ENCODE assay signal across 8 cellular contexts in the genomic region with DNA sequence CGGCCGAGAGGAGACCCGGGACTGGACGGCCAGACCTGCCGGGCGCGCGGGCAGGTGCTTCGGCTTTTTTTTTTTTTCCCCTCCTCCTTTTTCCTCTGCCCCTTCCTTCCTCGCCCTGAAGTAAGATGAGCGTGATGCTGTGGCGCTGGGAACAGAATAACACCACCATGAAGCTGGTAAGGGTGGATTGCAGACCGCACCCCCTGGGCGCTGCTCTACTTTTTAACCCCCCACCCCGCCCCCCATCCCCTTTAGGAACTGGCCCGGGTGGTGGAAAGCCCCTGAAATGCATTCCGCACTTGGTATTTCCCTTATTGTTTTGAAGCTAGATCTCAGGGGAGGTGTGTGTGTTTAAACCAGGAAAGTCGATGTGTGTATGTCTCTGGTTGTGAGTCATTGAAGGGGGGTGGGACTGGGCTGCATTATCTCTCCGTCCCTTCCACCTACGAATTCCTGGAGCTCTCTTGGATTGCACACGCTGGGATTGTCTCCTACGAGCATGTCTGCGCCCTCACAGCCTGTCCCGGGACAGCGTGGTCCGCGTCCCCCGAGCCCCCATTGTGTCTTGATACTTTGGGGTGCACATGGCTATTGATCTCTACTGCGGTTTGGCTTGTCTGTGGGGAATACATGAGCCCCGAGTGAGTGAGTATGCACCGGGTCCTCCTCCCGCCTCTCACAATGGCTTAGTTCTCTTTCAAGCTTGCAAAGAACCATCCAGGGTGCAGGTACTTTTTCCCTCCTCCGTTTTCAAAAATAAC.
A peak's percentile ranks its signal among the peaks of the same experiment; 100 is the strongest.
DNase-seq lines count a peak whose midpoint lies in the region; ATAC-seq and TF ChIP-seq lines count a peak whose summit lies in the region.

No MANE protein-coding gene starts in this region.

- no peak for TF ChIP-seq CTCF in mesothelial cell of epicardium (IDR thresholded peaks at IDR 0.05; ENCODE audit: unreplicated experiment)

- peaks cover 6% of the 10 kb centered on the region for H3K36me3 Mint-ChIP-seq in mesothelial cell of epicardium

- in situ Hi-C loops in KBM-7 (cut with MboI; ENCODE audit: low pct_unique_long_range_greater_than_20kb, low sequenced_read_pairs) = no loop called here

- H3K27ac Mint-ChIP-seq in mesothelial cell of epicardium = peak overlapping the region; percentile 90

- H3K4me1 Mint-ChIP-seq in mesothelial cell of epicardium = peaks cover 27% of the 10 kb centered on the region

- peaks cover 7% of the 10 kb centered on the region for H3K9me3 Mint-ChIP-seq in mesothelial cell of epicardium

- peak; percentile 83 for ATAC-seq in GM21619 (IDR thresholded peaks at IDR 0.05; ENCODE audit: unreplicated experiment)

- peak overlapping the region; percentile 84 for H3K4me3 Mint-ChIP-seq in mesothelial cell of epicardium

- H3K27me3 Mint-ChIP-seq in mesothelial cell of epicardium (ENCODE audit: low read depth) = peaks cover 21% of the 10 kb centered on the region

- DNase-seq in NCI-H1105 treated with DMSO at 0.1 percent for 48 hours (lab: John Stamatoyannopoulos, UW) = peak; percentile 50
- no peak for DNase-seq in NCI-H1105 (lab: John Stamatoyannopoulos, UW)
- peak; percentile 71 for DNase-seq in HuH-7.5 (ENCODE audit: low spot score)
- DNase-seq in dermis microvascular lymphatic vessel endothelial cell (ENCODE audit: low read depth in 2 of 2) = peak; percentile 45 to 94
- no peak for DNase-seq in mesothelial cell of epicardium (ENCODE audit: low spot score in 2 of 2, unreplicated experiment in 2 of 2)
- no peak for DNase-seq in KBM-7
- no peak for DNase-seq in putamen (ENCODE audit: low spot score)

Comparison
In these comparisons a context has a peak if more than half of its experiments do, and no peak if none do; other contexts are left out.
1. DNase-seq: peak in NCI-H1105 treated with DMSO at 0.1 percent for 48 hours (single experiment), HuH-7.5 (single experiment) and dermis microvascular lymphatic vessel endothelial cell (2 of 2); none in NCI-H1105 (single experiment), mesothelial cell of epicardium (0 of 2), KBM-7 (single experiment) and putamen (single experiment).